ENCODE assay signal across 14 cellular contexts in the genomic region with DNA sequence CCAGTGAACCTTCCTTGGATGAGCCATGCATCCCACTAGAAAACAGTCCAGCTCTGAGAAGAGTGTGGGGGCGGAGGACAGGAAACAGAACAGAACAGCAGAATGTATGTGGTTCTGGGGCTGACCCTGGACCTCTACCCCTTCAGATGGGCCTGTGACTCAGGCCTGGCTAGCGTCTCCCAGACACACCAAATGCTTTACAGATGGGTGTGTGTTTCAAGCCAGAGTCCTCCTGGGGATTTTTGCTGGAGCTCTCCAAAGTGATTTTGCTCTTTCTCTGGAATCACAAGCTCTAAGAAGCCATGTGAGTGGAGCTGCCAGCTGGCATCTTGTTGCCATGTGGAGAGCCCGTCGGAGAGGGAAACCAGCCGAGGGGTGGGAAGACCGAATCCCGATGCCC.
DNase-seq lines count a peak whose midpoint lies in the region; ATAC-seq and TF ChIP-seq lines count a peak whose summit lies in the region.
"Had no signal": no experiment of that assay in that cellular context is flagged by ENCODE, and none has a peak within 500 bp of the region (broad histone marks: within the 10 kb centered on the region; RNA-seq: fewer than 3 reads in every experiment).

No MANE protein-coding gene starts in this region.

- peak; percentile 91 for DNase-seq in AG10803 (ENCODE audit: low read depth)
- DNase-seq in NCI-H524 (lab: John Stamatoyannopoulos, UW), result peak; percentile 65 to 89
- peak; percentile 98 for DNase-seq in fibroblast of peridontal ligament (ENCODE audit: extremely low read depth)
- no peak for DNase-seq in nephron progenitor cell
- no peak for DNase-seq in SW 1271 (lab: John Stamatoyannopoulos, UW)
- no peak for DNase-seq in NCI-H1105 treated with DMSO at 0.1 percent for 48 hours (lab: John Stamatoyannopoulos, UW)
- DNase-seq: activated CD4-positive, alpha-beta T cell treated with anti-CD3 and anti-CD28 coated beads, Interleukin-2, amount 50 U/mL, for 1 hour; CD8-positive, alpha-beta memory T cell; NCI-H2029; right lobe of liver; SJCRH30 had no signal

- H3K27me3 Mint-ChIP-seq in nephron progenitor cell (ENCODE audit: low read depth, poor library complexity), result no peaks in the 10 kb centered on the region
- H3K27me3 Mint-ChIP-seq: CD8-positive, alpha-beta memory T cell; stimulated activated memory B cell treated with anti-CD40 and anti-IgM and Interleukin-4, amounts not matched to agents 10 μg/mL and 1 μg/mL and 100 μg/mL, for 72 hours had no signal

- H3K27ac Mint-ChIP-seq in nephron progenitor cell, result peak overlapping the region; percentile 77
- H3K27ac Mint-ChIP-seq: stimulated activated memory B cell treated with anti-CD40 and anti-IgM and Interleukin-4, amounts not matched to agents 10 μg/mL and 1 μg/mL and 100 μg/mL, for 72 hours had no signal

- H3K4me3 Mint-ChIP-seq in nephron progenitor cell, result no peak overlapping the region
- H3K4me3 Mint-ChIP-seq: stimulated activated memory B cell treated with anti-CD40 and anti-IgM and Interleukin-4, amounts not matched to agents 10 μg/mL and 1 μg/mL and 100 μg/mL, for 72 hours had no signal

- H3K4me1 Mint-ChIP-seq in nephron progenitor cell, result peaks cover 26% of the 10 kb centered on the region
- H3K4me1 Mint-ChIP-seq: CD8-positive, alpha-beta memory T cell had no signal

- peak overlapping the region; percentile 26 for H3K4me3 ChIP-seq in AG10803 (ENCODE audit: low read length)
- H3K4me3 ChIP-seq: right lobe of liver, SJCRH30 had no signal

- no peak for ATAC-seq in HG02852 (IDR thresholded peaks at IDR 0.05; ENCODE audit: unreplicated experiment)
- no peak for ATAC-seq in HG02759 (IDR thresholded peaks at IDR 0.05; ENCODE audit: unreplicated experiment)
- ATAC-seq: stimulated activated memory B cell treated with anti-CD40 and anti-IgM and Interleukin-4, amounts not matched to agents 10 μg/mL and 1 μg/mL and 100 μg/mL, for 72 hours had no signal

- TF ChIP-seq CTCF in AG10803 (conservative IDR thresholded peaks at IDR 0.05; ENCODE audit: low read length) (no peak), nephron progenitor cell (IDR thresholded peaks at IDR 0.05) (no peak)

- peaks cover 23% of the 10 kb centered on the region for H3K36me3 Mint-ChIP-seq in nephron progenitor cell (ENCODE audit: low read depth)

- H3K9me3 Mint-ChIP-seq in nephron progenitor cell, result no peaks in the 10 kb centered on the region
- H3K9me3 Mint-ChIP-seq: CD8-positive, alpha-beta memory T cell; stimulated activated memory B cell treated with anti-CD40 and anti-IgM and Interleukin-4, amounts not matched to agents 10 μg/mL and 1 μg/mL and 100 μg/mL, for 72 hours had no signal

Comparison
In these comparisons a context has a peak if more than half of its experiments do, and no peak if none do; other contexts are left out.
1. DNase-seq: peak in AG10803 (single experiment), NCI-H524 (2 of 2) and fibroblast of peridontal ligament (single experiment); none in nephron progenitor cell (single experiment), SW 1271 (0 of 2) and NCI-H1105 treated with DMSO at 0.1 percent for 48 hours (single experiment).